ENCODE assay signal across 12 cellular contexts in genomic region chr2:28755411-28755810, GRCh38. TPM values are rescaled to one million over a fixed set of nuclear protein-coding genes. Genes with fewer than 3 reads are reported as not detected.
DNase-seq lines count a peak whose midpoint lies in the region; ATAC-seq and TF ChIP-seq lines count a peak whose summit lies in the region.
"Had no signal": no experiment of that assay in that cellular context is flagged by ENCODE, and none has a peak within 500 bp of the region (broad histone marks: within the 10 kb centered on the region; RNA-seq: fewer than 3 reads in every experiment).

No MANE protein-coding gene starts in this region.

- intact Hi-C loops in cardiac septum (cut with DNase I), result loop anchor here (10.0 kb wide), 1 partner anchor 139 kb away; the partner anchor contains the start of gene WDR43
- intact Hi-C loops in lower lobe of right lung (cut with DNase I), result loop anchor here (10.0 kb wide), 1 partner anchor 161 kb away; no protein-coding TSS in a partner anchor

- H3K9me3 ChIP-seq in cardiac muscle cell (ENCODE audit: low read depth), result no peaks in the 10 kb centered on the region
- H3K9me3 ChIP-seq in lower lobe of right lung, result no peaks in the 10 kb centered on the region
- H3K9me3 ChIP-seq in upper lobe of left lung, result no peaks in the 10 kb centered on the region
- H3K9me3 ChIP-seq: BE2C had no signal

- peak overlapping the region; percentile 37 for H3K27ac ChIP-seq in cardiac muscle cell
- no peak overlapping the region for H3K27ac ChIP-seq in lower lobe of right lung
- H3K27ac ChIP-seq in upper lobe of left lung, result peak overlapping the region; percentile 12 to 100 (median 69)

- DNase-seq in cardiac muscle cell (ENCODE audit: low read depth in 1 of 2, low spot score in 1 of 2), result peak in 1 of 2 donors; percentile 16
- no peak for DNase-seq in cardiac septum (ENCODE audit: low spot score)
- peak; percentile 9 for DNase-seq in amniotic stem cell (lab: John Stamatoyannopoulos, UW)
- no peak for DNase-seq in lower lobe of right lung
- no peak for DNase-seq in upper lobe of left lung
- DNase-seq in NCI-H524 treated with DMSO at 0.1 percent for 48 hours (lab: John Stamatoyannopoulos, UW), result no peak
- DNase-seq: BE2C, kidney, NCI-H1105, SW 1271 had no signal

- H3K4me3 ChIP-seq in cardiac muscle cell (no peak overlapping the region), lower lobe of right lung (peak overlapping the region; percentile 80), upper lobe of left lung (peak overlapping the region in 2 of 4 donors; percentile 65 to 78)

- no peak for TF ChIP-seq CTCF in cardiac muscle cell (IDR thresholded peaks at IDR 0.05; ENCODE audit: low read depth, low read length)
- no peak for TF ChIP-seq CTCF in lower lobe of right lung (IDR thresholded peaks at IDR 0.05)
- no peak for TF ChIP-seq CTCF in upper lobe of left lung (IDR thresholded peaks at IDR 0.05)

- TF ChIP-seq POLR2A in upper lobe of left lung (IDR thresholded peaks at IDR 0.05), result no peak

- TF ChIP-seq EP300 in upper lobe of left lung (IDR thresholded peaks at IDR 0.05), result no peak

- H3K27me3 ChIP-seq in cardiac muscle cell, result no peaks in the 10 kb centered on the region
- no peaks in the 10 kb centered on the region for H3K27me3 ChIP-seq in lower lobe of right lung (ENCODE audit: low read depth)
- no peaks in the 10 kb centered on the region for H3K27me3 ChIP-seq in upper lobe of left lung
- H3K27me3 ChIP-seq: BE2C had no signal

- H3K36me3 ChIP-seq in cardiac muscle cell (no peaks in the 10 kb centered on the region), lower lobe of right lung (peaks cover 22% of the 10 kb centered on the region), upper lobe of left lung (peaks cover 0 to 18% (median 4%) of the 10 kb centered on the region in 4 donors)

- WGBS in upper lobe of left lung, 2 donors, result 67 to 72% methylated on average over 3 of the region's 3 CpGs

- ATAC-seq in lower lobe of right lung, result no peak
- no peak for ATAC-seq in upper lobe of left lung (ENCODE audit: low FRiP score in 2 of 2)
- ATAC-seq in HG03432 (IDR thresholded peaks at IDR 0.05; ENCODE audit: unreplicated experiment), result no peak
- ATAC-seq in GM18907 (IDR thresholded peaks at IDR 0.05; ENCODE audit: unreplicated experiment), result no peak

- peaks cover 41% of the 10 kb centered on the region for H3K4me1 ChIP-seq in cardiac muscle cell (ENCODE audit: low read depth)
- peaks cover 68% of the 10 kb centered on the region for H3K4me1 ChIP-seq in lower lobe of right lung
- peaks cover 54 to 67% (median 56%) of the 10 kb centered on the region in 4 donors for H3K4me1 ChIP-seq in upper lobe of left lung

RNA-seq across cellular contexts. Expression of gene PPP1CB, which starts 3.8 kb away (rescaled TPM):
- 131 and 161 TPM in 2 replicates for total RNA-seq in cardiac muscle cell
- 140 and 198 TPM in 2 replicates for polyA plus RNA-seq in cardiac muscle cell
- total RNA-seq in cardiac septum, result 491 TPM
- total RNA-seq in lower lobe of right lung, result 233 TPM
- 100 to 1,000 TPM in 5 of 6 donors, 10 to 100 TPM in 1; 83.0 to 255 (median 222) TPM for total RNA-seq in upper lobe of left lung

RNA-seq across cellular contexts. Expression of gene SPDYA, which starts 55.2 kb away (rescaled TPM):
- 0.21 and 1.4 TPM in 2 replicates for total RNA-seq in cardiac muscle cell
- polyA plus RNA-seq in cardiac muscle cell, result 1.3 and 2.1 TPM in 2 replicates
- 0.92 TPM for total RNA-seq in cardiac septum
- 1.9 TPM for total RNA-seq in lower lobe of right lung
- total RNA-seq in upper lobe of left lung, result 1 to 10 TPM; 1.0 to 2.3 (median 1.6) TPM
